Comparison of ENCODE assay signal across 1 cellular context in the genomic region with DNA sequence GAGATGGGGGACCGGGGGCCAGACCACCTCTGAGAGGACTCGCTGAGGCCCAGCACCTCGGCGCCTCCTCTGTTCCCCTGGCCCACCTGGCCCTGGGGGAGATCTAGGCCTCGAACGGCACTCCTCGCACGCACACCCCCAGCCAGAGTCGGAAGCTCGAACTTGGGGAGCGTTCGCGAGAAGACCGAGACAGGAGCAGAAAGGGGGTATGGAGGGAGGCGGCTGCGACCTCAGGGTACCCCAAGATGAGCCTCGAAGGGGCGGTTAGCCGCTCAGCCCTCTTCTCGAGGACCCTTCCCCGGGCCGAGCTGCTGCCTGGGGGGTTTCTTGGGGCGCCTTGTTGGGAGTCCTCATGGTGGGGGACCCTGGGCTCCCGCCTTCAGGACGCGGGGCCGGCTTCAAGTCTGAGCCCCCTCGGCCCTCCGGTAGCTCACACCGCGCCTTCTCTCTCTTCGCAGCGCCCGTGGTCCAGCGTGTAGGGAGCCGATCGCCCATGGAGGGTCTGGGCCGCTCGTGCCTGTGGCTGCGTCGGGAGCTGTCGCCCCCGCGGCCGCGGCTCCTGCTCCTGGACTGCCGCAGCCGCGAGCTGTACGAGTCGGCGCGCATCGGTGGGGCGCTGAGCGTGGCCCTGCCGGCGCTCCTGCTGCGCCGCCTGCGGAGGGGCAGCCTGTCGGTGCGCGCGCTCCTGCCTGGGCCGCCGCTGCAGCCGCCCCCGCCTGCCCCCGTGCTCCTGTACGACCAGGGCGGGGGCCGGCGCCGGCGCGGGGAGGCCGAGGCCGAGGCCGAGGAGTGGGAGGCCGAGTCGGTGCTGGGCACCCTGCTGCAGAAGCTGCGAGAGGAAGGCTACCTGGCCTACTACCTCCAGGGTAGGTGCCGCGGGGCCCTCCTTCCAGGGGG.
TF ChIP-seq lines count a peak whose summit lies in the region.

No MANE protein-coding gene starts in this region.

TF ChIP-seq in HEK293T, 16 proteins besides CTCF, POLR2A, EP300 and RAD21 (continued from another document):
- TF ChIP-seq, protein P1, sequence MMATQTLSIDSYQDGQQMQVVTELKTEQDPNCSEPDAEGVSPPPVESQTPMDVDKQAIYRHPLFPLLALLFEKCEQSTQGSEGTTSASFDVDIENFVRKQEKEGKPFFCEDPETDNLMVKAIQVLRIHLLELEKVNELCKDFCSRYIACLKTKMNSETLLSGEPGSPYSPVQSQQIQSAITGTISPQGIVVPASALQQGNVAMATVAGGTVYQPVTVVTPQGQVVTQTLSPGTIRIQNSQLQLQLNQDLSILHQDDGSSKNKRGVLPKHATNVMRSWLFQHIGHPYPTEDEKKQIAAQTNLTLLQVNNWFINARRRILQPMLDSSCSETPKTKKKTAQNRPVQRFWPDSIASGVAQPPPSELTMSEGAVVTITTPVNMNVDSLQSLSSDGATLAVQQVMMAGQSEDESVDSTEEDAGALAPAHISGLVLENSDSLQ (IDR thresholded peaks at IDR 0.05): no peak
- TF ChIP-seq ELF4 (IDR thresholded peaks at IDR 0.05): no peak
- TF ChIP-seq NFRKB (IDR thresholded peaks at IDR 0.05): no peak
- no peak for TF ChIP-seq FOXA1 (IDR thresholded peaks at IDR 0.05)
- no peak for TF ChIP-seq SUZ12 (IDR thresholded peaks at IDR 0.05)
- no peak for TF ChIP-seq SP1 (IDR thresholded peaks at IDR 0.05)
- no peak for TF ChIP-seq CTBP1 (IDR thresholded peaks at IDR 0.05; ENCODE audit: borderline replicate concordance)
- TF ChIP-seq TARDBP (IDR thresholded peaks at IDR 0.05): no peak
- no peak for TF ChIP-seq BHLHE40 (IDR thresholded peaks at IDR 0.05; ENCODE audit: borderline replicate concordance)
- no peak for TF ChIP-seq LEF1 (IDR thresholded peaks at IDR 0.05; ENCODE audit: borderline replicate concordance)
- TF ChIP-seq FOXM1 (IDR thresholded peaks at IDR 0.05; ENCODE audit: borderline replicate concordance): no peak
- no peak for TF ChIP-seq ZNF384 (IDR thresholded peaks at IDR 0.05)
- no peak for TF ChIP-seq FOXK2 (IDR thresholded peaks at IDR 0.05)
